Comparison of ENCODE assay signal across 8 cellular contexts in genomic region chr17:8162232-8162996, GRCh38. TPM values are rescaled to one million over a fixed set of nuclear protein-coding genes. Genes with fewer than 3 reads are reported as not detected.
DNase-seq lines count a peak whose midpoint lies in the region; FAIRE-seq and TF ChIP-seq lines count a peak whose summit lies in the region.

A gene with protein sequence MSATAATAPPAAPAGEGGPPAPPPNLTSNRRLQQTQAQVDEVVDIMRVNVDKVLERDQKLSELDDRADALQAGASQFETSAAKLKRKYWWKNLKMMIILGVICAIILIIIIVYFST (minus strand): TSS chr17:8162948. CDS start chr17:8162879, 69 bp downstream.

- H3K4me1 Mint-ChIP-seq in HFFc6 (ENCODE audit: low read depth) = peaks cover 46% of the 10 kb centered on the region

- intact Hi-C loops in testis (cut with DNase I; ENCODE audit: low total_unique reads) = no loop called here

- H3K9me3 Mint-ChIP-seq in HFFc6 = no peaks in the 10 kb centered on the region

- peak; percentile 57 for DNase-seq in DMS79 treated with DMSO at 0.1 percent for 48 hours (lab: John Stamatoyannopoulos, UW)
- peak; percentile 68 for DNase-seq in HFFc6
- DNase-seq in Peyer's patch = peak; percentile 74 to 90 (median 86)
- DNase-seq in activated gamma-delta T cell treated with Interleukin-2 at 50 U/mL for 16 hours = peak; percentile 80
- peak; percentile 82 to 90 for DNase-seq in frontal cortex (ENCODE audit: low spot score in 2 of 2)
- DNase-seq in testis = peak; percentile 78
- DNase-seq in SKM-1 treated with dmso at 0.1 percent for 144 hours (lab: John Stamatoyannopoulos, UW; ENCODE audit: unreplicated experiment) = no peak

- H3K4me1 ChIP-seq in Peyer's patch (peaks cover 9 to 55% (median 18%) of the 10 kb centered on the region in 4 donors), neuron (ENCODE audit: insufficient read depth, low read length) (peaks cover 44% of the 10 kb centered on the region), testis (peaks cover 41% of the 10 kb centered on the region)

- H3K9me3 ChIP-seq in Peyer's patch (no peaks in the 10 kb centered on the region), neuron (ENCODE audit: low read length) (no peaks in the 10 kb centered on the region), testis (no peaks in the 10 kb centered on the region)

- H3K27ac ChIP-seq in Peyer's patch (peak within 1 kb of the TSS; percentile 99 to 100 (median 100)), testis (peak within 1 kb of the TSS; percentile 100)

- H3K4me3 ChIP-seq in Peyer's patch (peak within 1 kb of the TSS; percentile 99 to 100 (median 100)), neuron (ENCODE audit: low read length) (peak within 1 kb of the TSS; percentile 77), testis (peak within 1 kb of the TSS; percentile 99 to 100)

- H3K27me3 ChIP-seq in Peyer's patch (no peaks in the 10 kb centered on the region), neuron (ENCODE audit: insufficient read depth, low read length) (no peaks in the 10 kb centered on the region), testis (no peaks in the 10 kb centered on the region)

- peaks cover 9% of the 10 kb centered on the region for H3K36me3 Mint-ChIP-seq in HFFc6 (ENCODE audit: low read depth)

- peak; percentile 53 to 78 for TF ChIP-seq POLR2A in Peyer's patch (IDR thresholded peaks at IDR 0.05)
- no peak for TF ChIP-seq POLR2A in testis (IDR thresholded peaks at IDR 0.05)

- H3K4me3 Mint-ChIP-seq in HFFc6 = peak within 1 kb of the TSS; percentile 87

- FAIRE-seq in frontal cortex (lab: Jason Lieb, UNC) = no peak

- H3K36me3 ChIP-seq in Peyer's patch = peaks cover 0 to 22% (median 0%) of the 10 kb centered on the region in 3 donors
- peaks cover 27% of the 10 kb centered on the region for H3K36me3 ChIP-seq in neuron (ENCODE audit: insufficient read depth, low read length)
- no peaks in the 10 kb centered on the region for H3K36me3 ChIP-seq in testis (ENCODE audit: low read depth, missing control alignments)

- no peak within 1 kb of the TSS for H2AFZ ChIP-seq in neuron (ENCODE audit: low read depth, low read length)

- H3K27ac Mint-ChIP-seq in HFFc6 = peak within 1 kb of the TSS; percentile 97

- WGBS in testis, 2 donors = 0% methylated on average over 5 to 57 of the region's 75 CpGs

- TF ChIP-seq CTCF in HFFc6 (IDR thresholded peaks at IDR 0.05) (peak; percentile 22; the same call in 1 of the 2 replicates), Peyer's patch (IDR thresholded peaks at IDR 0.05) (peak in 4 of 6 experiments; percentile 8 to 25 (median 24)), testis (IDR thresholded peaks at IDR 0.05) (peak in 1 of 3 experiments; percentile 6)

- peaks cover 4% of the 10 kb centered on the region for H3K27me3 Mint-ChIP-seq in HFFc6 (ENCODE audit: insufficient read depth)

RNA-seq across cellular contexts. Expression of the gene that starts here (rescaled TPM):
- 10 to 100 TPM; 37.0 to 47.6 (median 44.5) TPM for total RNA-seq in HFFc6 (2021; fragmentation: NEBNext Ultra II Directional; extraction: Animal tissue kit (Norgen Biotek cat#: 25700))
- 10 to 100 TPM; 10.7 to 40.2 (median 32.4) TPM for total RNA-seq in Peyer's patch
- total RNA-seq in frontal cortex = 23.6 TPM
- 10 to 100 TPM; 66.3 to 76.5 TPM for total RNA-seq in testis
- polyA plus RNA-seq in testis (ENCODE audit: insufficient read depth, low read depth, low replicate concordance) = 116 TPM
